In the genomic region with DNA sequence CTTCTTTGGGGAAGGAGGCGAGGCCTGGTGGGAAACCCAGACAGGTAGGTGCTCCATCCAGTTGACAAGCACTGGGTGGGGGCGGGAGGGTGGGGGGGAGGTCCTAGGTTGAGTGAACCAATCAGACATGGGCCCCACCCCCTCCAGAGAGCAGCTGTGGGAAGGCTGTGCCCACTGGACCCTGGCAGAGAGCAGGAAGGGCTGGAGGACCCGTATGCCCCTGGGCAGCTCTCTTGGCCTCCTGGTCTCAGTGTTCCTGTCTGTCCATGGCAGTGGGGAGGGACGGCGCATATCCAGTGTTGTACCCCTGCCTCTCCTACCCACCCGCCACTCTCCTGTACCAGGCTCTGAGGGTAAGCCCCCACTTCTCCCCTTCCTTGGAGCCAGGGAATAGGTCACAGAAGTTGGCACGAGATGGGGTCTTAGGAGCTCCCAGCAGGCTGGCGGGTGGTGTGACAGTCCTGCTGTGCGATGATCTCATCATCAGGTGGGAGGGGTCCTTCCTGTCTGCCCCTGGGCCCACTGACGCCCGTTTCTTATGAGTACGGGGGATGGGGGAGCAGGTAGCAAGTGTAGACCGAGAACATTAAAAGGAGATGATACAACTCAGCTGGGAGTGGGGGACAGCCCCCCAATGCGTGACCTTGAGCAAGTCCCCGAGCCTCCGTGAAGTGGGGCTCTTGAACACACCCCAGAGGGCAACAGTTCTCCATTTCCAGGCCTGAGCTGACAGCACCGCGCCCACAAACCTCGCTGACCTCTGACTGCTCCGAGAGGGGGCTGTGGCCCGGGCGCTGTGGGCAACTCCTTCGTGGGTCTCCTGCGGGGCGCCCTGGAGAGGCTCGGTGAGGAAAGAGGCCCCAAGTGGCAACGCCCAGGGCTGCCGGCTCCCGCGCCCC, we compare ENCODE assay signal across 8 cellular contexts. TPM values are rescaled to one million over a fixed set of nuclear protein-coding genes. Genes with fewer than 3 reads are reported as not detected.
DNase-seq lines count a peak whose midpoint lies in the region; ATAC-seq and TF ChIP-seq lines count a peak whose summit lies in the region.

No MANE protein-coding gene starts in this region.

- peaks cover 6% of the 10 kb centered on the region; the same call in 1 of the 2 replicates for H3K9me3 ChIP-seq in AG04450 (ENCODE audit: control insufficient read depth, insufficient read depth, low read length)
- H3K9me3 ChIP-seq in naive thymus-derived CD4-positive, alpha-beta T cell (ENCODE audit: control insufficient read depth in 2 of 3, low read length in 3 of 3) = no peaks in the 10 kb centered on the region

- intact Hi-C loops in naive thymus-derived CD4-positive, alpha-beta T cell (cut with micrococcal nuclease) = loop anchor here (1.0 to 10.0 kb wide), 16 partner anchors 75 to 1273 kb away; a partner anchor contains a TSS

- H3K27ac Mint-ChIP-seq in activated naive CD8-positive, alpha-beta T cell treated with anti-CD3 and anti-CD28 coated beads, Interleukin-2, amount 10 ng/mL, durations not matched to agents 7 days and 5 days = peak overlapping the region; percentile 88
- peak overlapping the region; percentile 70 to 95 (median 87) for H3K27ac Mint-ChIP-seq in naive thymus-derived CD4-positive, alpha-beta T cell

- H3K4me1 Mint-ChIP-seq in activated naive CD8-positive, alpha-beta T cell treated with anti-CD3 and anti-CD28 coated beads, Interleukin-2, amount 10 ng/mL, durations not matched to agents 7 days and 5 days = peaks cover 12% of the 10 kb centered on the region
- H3K4me1 Mint-ChIP-seq in naive thymus-derived CD4-positive, alpha-beta T cell = peaks cover 12 to 25% (median 21%) of the 10 kb centered on the region in 7 donors

- peaks cover 5% of the 10 kb centered on the region for H3K27me3 ChIP-seq in AG04450 (ENCODE audit: control insufficient read depth, insufficient read depth, low read length)
- H3K27me3 ChIP-seq in naive thymus-derived CD4-positive, alpha-beta T cell (ENCODE audit: control insufficient read depth in 2 of 2, insufficient read depth in 2 of 2, low read length in 2 of 2) = no peaks in the 10 kb centered on the region

- peaks cover 3% of the 10 kb centered on the region for H3K27me3 Mint-ChIP-seq in activated naive CD8-positive, alpha-beta T cell treated with anti-CD3 and anti-CD28 coated beads, Interleukin-2, amount 10 ng/mL, durations not matched to agents 7 days and 5 days
- H3K27me3 Mint-ChIP-seq in naive thymus-derived CD4-positive, alpha-beta T cell = peaks cover 0 to 13% (median 0%) of the 10 kb centered on the region in 5 donors

- no peak overlapping the region for H3K27ac ChIP-seq in AG04450 (ENCODE audit: low read depth, low read length)
- H3K27ac ChIP-seq in naive thymus-derived CD4-positive, alpha-beta T cell (ENCODE audit: low read depth, low read length) = peak overlapping the region; percentile 80

- no peaks in the 10 kb centered on the region for H3K9me3 Mint-ChIP-seq in activated naive CD8-positive, alpha-beta T cell treated with anti-CD3 and anti-CD28 coated beads, Interleukin-2, amount 10 ng/mL, durations not matched to agents 7 days and 5 days
- H3K9me3 Mint-ChIP-seq in naive thymus-derived CD4-positive, alpha-beta T cell = peaks cover 0 to 2% (median 0%) of the 10 kb centered on the region in 11 donors

- no peak for ATAC-seq in activated naive CD8-positive, alpha-beta T cell treated with anti-CD3 and anti-CD28 coated beads, Interleukin-2, amount 10 ng/mL, durations not matched to agents 7 days and 5 days (ENCODE audit: low read depth)
- ATAC-seq in naive thymus-derived CD4-positive, alpha-beta T cell = no peak
- ATAC-seq in GM19455 (IDR thresholded peaks at IDR 0.05; ENCODE audit: unreplicated experiment) = no peak
- no peak for ATAC-seq in GM21390 (IDR thresholded peaks at IDR 0.05; ENCODE audit: unreplicated experiment)
- ATAC-seq in GM19023 (IDR thresholded peaks at IDR 0.05; ENCODE audit: unreplicated experiment) = no peak

- peaks cover 16 to 22% of the 10 kb centered on the region in 2 donors for H3K4me1 ChIP-seq in naive thymus-derived CD4-positive, alpha-beta T cell (ENCODE audit: control insufficient read depth in 2 of 2, insufficient read depth in 2 of 2, low read length in 2 of 2)

- DNase-seq in AG04450 (ENCODE audit: low read depth, low spot score) = no peak
- DNase-seq in HT1080 (ENCODE audit: low read depth) = peak; percentile 32
- no peak for DNase-seq in activated naive CD8-positive, alpha-beta T cell treated with anti-CD3 and anti-CD28 coated beads, Interleukin-2, amount 10 ng/mL, durations not matched to agents 7 days and 5 days
- DNase-seq in naive thymus-derived CD4-positive, alpha-beta T cell = peak in 1 of 9 donors; percentile 31
- DNase-seq in HuH-7.5 (ENCODE audit: low spot score) = no peak

- no peaks in the 10 kb centered on the region for H3K36me3 ChIP-seq in naive thymus-derived CD4-positive, alpha-beta T cell (ENCODE audit: control insufficient read depth in 2 of 3, insufficient read depth in 3 of 3, low read length in 3 of 3)

- H3K4me3 Mint-ChIP-seq in activated naive CD8-positive, alpha-beta T cell treated with anti-CD3 and anti-CD28 coated beads, Interleukin-2, amount 10 ng/mL, durations not matched to agents 7 days and 5 days = peak overlapping the region; percentile 48
- H3K4me3 Mint-ChIP-seq in naive thymus-derived CD4-positive, alpha-beta T cell = peak overlapping the region; percentile 81 to 94 (median 84)

- H3K36me3 Mint-ChIP-seq in activated naive CD8-positive, alpha-beta T cell treated with anti-CD3 and anti-CD28 coated beads, Interleukin-2, amount 10 ng/mL, durations not matched to agents 7 days and 5 days = no peaks in the 10 kb centered on the region
- H3K36me3 Mint-ChIP-seq in naive thymus-derived CD4-positive, alpha-beta T cell = no peaks in the 10 kb centered on the region

- CTCF ChIA-PET in AG04450 (lab: Charles Lee) = interaction anchor here (0.7 to 1.4 kb wide), 2 partner anchors 74 to 495 kb away, joined by 3 to 4 read pairs; no protein-coding TSS in a partner anchor
- CTCF ChIA-PET in naive thymus-derived CD4-positive, alpha-beta T cell (lab: Charles Lee) = interaction anchor here (1.0 kb wide), 2 partner anchors 8 to 11 kb away, joined by 3 read pairs; no protein-coding TSS in a partner anchor

- POLR2A ChIA-PET in AG04450 (lab: Yijun Ruan, JAX) = no interaction called here
- POLR2A ChIA-PET in activated naive CD8-positive, alpha-beta T cell treated with anti-CD3 and anti-CD28 coated beads, Interleukin-2, amount 10 ng/mL, durations not matched to agents 7 days and 5 days (lab: Charles Lee) = interaction anchor here (0.6 to 1.7 kb wide), 4 partner anchors 15 to 119 kb away, joined by 3 to 7 read pairs (median 4); a partner anchor contains a TSS
- POLR2A ChIA-PET in naive thymus-derived CD4-positive, alpha-beta T cell (lab: Charles Lee) = interaction anchor here (0.7 to 1.8 kb wide), 4 partner anchors 19 to 501 kb away, joined by 3 to 5 read pairs (median 4); a partner anchor contains a TSS

- peak overlapping the region; percentile 71; the same call in 1 of the 2 replicates for H3K4me3 ChIP-seq in AG04450 (ENCODE audit: low read depth, low read length)
- H3K4me3 ChIP-seq in naive thymus-derived CD4-positive, alpha-beta T cell (ENCODE audit: low read length) = peak overlapping the region; percentile 61

- no peak for TF ChIP-seq CTCF in AG04450 (IDR thresholded peaks at IDR 0.05; ENCODE audit: low read depth, low read length)

RNA-seq across cellular contexts. Expression of a gene that starts 1.2 kb away (rescaled TPM):
- 0.20 TPM in 2 replicates for polyA plus RNA-seq in AG04450 (2011; rRNA removed)
- polyA minus RNA-seq in AG04450 (2011; rRNA and poly(A)+ RNA removed) = 0.51 and 0.61 TPM in 2 replicates
- 1.4 and 1.9 TPM in 2 replicates for total RNA-seq in HT1080 (2014; rRNA removed; shearing (Covaris generic))
- 3.0 and 3.1 TPM in 2 replicates for polyA plus RNA-seq in HT1080 (2015; cell fraction: cytosol; rRNA removed)
- polyA plus RNA-seq in HT1080 (2015; cell fraction: nucleus; rRNA removed) = 2.1 and 3.0 TPM in 2 replicates
- 10 to 100 TPM; 19.0 to 19.2 TPM for total RNA-seq in activated naive CD8-positive, alpha-beta T cell treated with anti-CD3 and anti-CD28 coated beads, Interleukin-2, amount 10 ng/mL, durations not matched to agents 7 days and 5 days
- total RNA-seq in naive thymus-derived CD4-positive, alpha-beta T cell = 10 to 100 TPM; 13.2 to 28.1 (median 18.1) TPM
- under 1 TPM; 0.15 to 0.16 TPM for polyA plus RNA-seq in naive thymus-derived CD4-positive, alpha-beta T cell
